In genomic region chr18:8754995-8755955, GRCh38 we compare ENCODE assay signal across 8 cellular contexts. TPM values are rescaled to one million over a fixed set of nuclear protein-coding genes. Genes with fewer than 3 reads are reported as not detected.
DNase-seq lines count a peak whose midpoint lies in the region; ATAC-seq lines count a peak whose summit lies in the region.

No MANE protein-coding gene starts in this region.

- peaks cover 24% of the 10 kb centered on the region for H3K4me1 ChIP-seq in CD4-positive, CD25-positive, alpha-beta regulatory T cell (ENCODE audit: control insufficient read depth, insufficient read depth, low read length, poor library complexity, severe bottlenecking)

- CTCF ChIA-PET in activated CD4-positive, alpha-beta memory T cell treated with anti-CD3 and anti-CD28 coated beads, Interleukin-2, amount 10 ng/mL, durations not matched to agents 7 days and 5 days (lab: Charles Lee), result no interaction called here

- peak overlapping the region; percentile 62 for H3K4me3 ChIP-seq in CD4-positive, CD25-positive, alpha-beta regulatory T cell (ENCODE audit: low read depth, low read length)

- no peaks in the 10 kb centered on the region for H3K36me3 Mint-ChIP-seq in CD4-positive, CD25-positive, alpha-beta regulatory T cell
- H3K36me3 Mint-ChIP-seq in activated CD4-positive, alpha-beta memory T cell treated with anti-CD3 and anti-CD28 coated beads, Interleukin-2, amount 10 ng/mL, durations not matched to agents 7 days and 5 days (ENCODE audit: low read depth), result no peaks in the 10 kb centered on the region

- no peaks in the 10 kb centered on the region for H3K9me3 ChIP-seq in CD4-positive, CD25-positive, alpha-beta regulatory T cell (ENCODE audit: control insufficient read depth in 2 of 2, low read length in 2 of 2)

- H3K27me3 ChIP-seq in CD4-positive, CD25-positive, alpha-beta regulatory T cell (ENCODE audit: control insufficient read depth, insufficient read depth, low read length), result peaks cover 1% of the 10 kb centered on the region

- peak overlapping the region in 2 of 3 donors; percentile 16 to 91 for H3K27ac Mint-ChIP-seq in CD4-positive, CD25-positive, alpha-beta regulatory T cell
- H3K27ac Mint-ChIP-seq in activated CD4-positive, alpha-beta memory T cell treated with anti-CD3 and anti-CD28 coated beads, Interleukin-2, amount 10 ng/mL, durations not matched to agents 7 days and 5 days, result peak overlapping the region; percentile 85

- peak overlapping the region; percentile 25 for H3K27ac ChIP-seq in CD4-positive, CD25-positive, alpha-beta regulatory T cell (ENCODE audit: insufficient read depth, low read length, poor library complexity, severe bottlenecking)

- no peaks in the 10 kb centered on the region for H3K36me3 ChIP-seq in CD4-positive, CD25-positive, alpha-beta regulatory T cell (ENCODE audit: control insufficient read depth, insufficient read depth, low read length)

- ATAC-seq in CD4-positive, CD25-positive, alpha-beta regulatory T cell (ENCODE audit: low read depth in 2 of 2), result peak; percentile 98 to 99
- ATAC-seq in HG03097 (IDR thresholded peaks at IDR 0.05; ENCODE audit: low FRiP score, unreplicated experiment), result peak; percentile 82

- H3K27me3 Mint-ChIP-seq in CD4-positive, CD25-positive, alpha-beta regulatory T cell, result no peaks in the 10 kb centered on the region
- no peaks in the 10 kb centered on the region for H3K27me3 Mint-ChIP-seq in activated CD4-positive, alpha-beta memory T cell treated with anti-CD3 and anti-CD28 coated beads, Interleukin-2, amount 10 ng/mL, durations not matched to agents 7 days and 5 days

- POLR2A ChIA-PET in activated CD4-positive, alpha-beta memory T cell treated with anti-CD3 and anti-CD28 coated beads, Interleukin-2, amount 10 ng/mL, durations not matched to agents 7 days and 5 days (lab: Charles Lee), result interaction anchor here (1.0 to 1.6 kb wide), 3 partner anchors 8 to 864 kb away, joined by 3 to 4 read pairs (median 3); no protein-coding TSS in a partner anchor

- DNase-seq in CD4-positive, CD25-positive, alpha-beta regulatory T cell, result peak; percentile 3 to 85 (median 82)
- peak; percentile 74 for DNase-seq in activated CD4-positive, alpha-beta memory T cell treated with anti-CD3 and anti-CD28 coated beads, Interleukin-2, amount 10 ng/mL, durations not matched to agents 7 days and 5 days
- DNase-seq in kidney tubule cell (ENCODE audit: low spot score) (peak; percentile 93), T1000 (lab: John Stamatoyannopoulos, UW) (no peak), NOMO-1 treated with DMSO at 0.1 percent for 48 hours (lab: John Stamatoyannopoulos, UW; ENCODE audit: unreplicated experiment) (no peak), NCI-H748 (lab: John Stamatoyannopoulos, UW; ENCODE audit: unreplicated experiment) (no peak), MV-4-11 (lab: John Stamatoyannopoulos, UW) (no peak)

- peaks cover 0 to 2% (median 0%) of the 10 kb centered on the region in 7 donors for H3K9me3 Mint-ChIP-seq in CD4-positive, CD25-positive, alpha-beta regulatory T cell
- H3K9me3 Mint-ChIP-seq in activated CD4-positive, alpha-beta memory T cell treated with anti-CD3 and anti-CD28 coated beads, Interleukin-2, amount 10 ng/mL, durations not matched to agents 7 days and 5 days, result no peaks in the 10 kb centered on the region

- H3K4me1 Mint-ChIP-seq in CD4-positive, CD25-positive, alpha-beta regulatory T cell, result peaks cover 9 to 41% (median 19%) of the 10 kb centered on the region in 4 donors
- H3K4me1 Mint-ChIP-seq in activated CD4-positive, alpha-beta memory T cell treated with anti-CD3 and anti-CD28 coated beads, Interleukin-2, amount 10 ng/mL, durations not matched to agents 7 days and 5 days, result peaks cover 30% of the 10 kb centered on the region

- H3K4me3 Mint-ChIP-seq in CD4-positive, CD25-positive, alpha-beta regulatory T cell, result peak overlapping the region in 3 of 4 donors; percentile 27 to 90 (median 71)
- H3K4me3 Mint-ChIP-seq in activated CD4-positive, alpha-beta memory T cell treated with anti-CD3 and anti-CD28 coated beads, Interleukin-2, amount 10 ng/mL, durations not matched to agents 7 days and 5 days, result peak overlapping the region; percentile 26

RNA-seq across cellular contexts. Expression of gene MTCL1, which starts 49.9 kb away (rescaled TPM):
- total RNA-seq in CD4-positive, CD25-positive, alpha-beta regulatory T cell, result 0.20 TPM
- polyA plus RNA-seq in CD4-positive, CD25-positive, alpha-beta regulatory T cell, result not detected
- total RNA-seq in activated CD4-positive, alpha-beta memory T cell treated with anti-CD3 and anti-CD28 coated beads, Interleukin-2, amount 10 ng/mL, durations not matched to agents 7 days and 5 days, result 1 to 10 TPM in 1 of 2 experiments, under 1 TPM in 1; 0.75 to 1.1 TPM

Comparison
In these comparisons a context has a peak if more than half of its experiments do, and no peak if none do; other contexts are left out.
1. DNase-seq: peak in CD4-positive, CD25-positive, alpha-beta regulatory T cell (3 of 3), activated CD4-positive, alpha-beta memory T cell treated with anti-CD3 and anti-CD28 coated beads, Interleukin-2, amount 10 ng/mL, durations not matched to agents 7 days and 5 days (single experiment) and kidney tubule cell (single experiment); none in T1000 (single experiment), NOMO-1 treated with DMSO at 0.1 percent for 48 hours (single experiment), NCI-H748 (single experiment) and MV-4-11 (single experiment).